In the genomic region with DNA sequence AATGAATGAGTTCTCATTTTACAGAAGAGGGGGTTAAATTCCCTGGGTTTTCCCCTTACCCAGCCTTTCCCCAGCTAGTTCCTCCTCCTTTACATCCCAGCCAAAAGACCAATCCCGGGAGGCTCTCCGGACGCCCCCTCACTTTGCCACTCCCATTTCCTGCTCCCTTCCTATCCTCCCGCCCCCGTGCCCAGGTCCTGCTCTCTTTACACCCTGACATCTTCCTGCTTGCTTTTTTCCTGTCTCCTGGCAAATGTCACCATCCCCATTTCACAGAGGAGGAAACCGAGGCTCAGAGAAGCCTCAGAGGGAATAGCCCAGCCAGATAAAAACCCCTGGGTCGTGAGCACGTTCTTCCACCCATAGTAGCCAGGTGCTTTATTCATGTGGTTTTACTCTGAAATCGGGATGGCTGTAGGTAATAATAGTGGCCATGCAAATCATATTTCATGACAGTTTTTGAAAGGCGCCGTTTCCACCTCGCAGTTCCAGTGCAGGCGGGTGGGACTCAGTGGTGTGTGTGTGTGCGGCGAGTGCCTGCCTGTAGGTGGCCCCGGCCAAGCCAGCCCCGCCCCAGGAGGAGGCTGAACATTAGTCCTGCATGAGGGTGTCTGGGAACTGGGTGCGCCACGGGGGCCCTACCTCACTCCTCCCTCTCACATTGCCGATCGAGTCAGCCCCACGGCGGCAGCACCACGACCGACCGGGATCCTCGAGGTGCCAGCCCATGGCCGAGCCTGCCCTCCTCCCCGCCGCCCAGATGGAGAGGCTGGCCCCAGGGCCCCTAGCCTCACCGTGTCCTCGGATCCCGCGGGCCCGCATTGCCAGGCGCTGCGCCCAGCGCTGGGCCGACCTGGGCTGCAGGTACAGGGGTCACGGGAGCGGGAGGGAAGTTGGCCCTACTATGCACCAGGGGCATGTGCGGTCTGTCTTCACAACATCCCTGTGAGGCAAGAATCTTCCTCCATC, we compare ENCODE assay signal across 9 cellular contexts. TPM values are rescaled to one million over a fixed set of nuclear protein-coding genes. Genes with fewer than 3 reads are reported as not detected.
DNase-seq lines count a peak whose midpoint lies in the region; ATAC-seq and TF ChIP-seq lines count a peak whose summit lies in the region.
"Had no signal": no experiment of that assay in that cellular context is flagged by ENCODE, and none has a peak within 500 bp of the region (broad histone marks: within the 10 kb centered on the region; RNA-seq: fewer than 3 reads in every experiment).

Gene ARHGAP40, plus strand, starts transcription at position 594 of the 969 bp plus-strand sequence.

- peak within 1 kb of the TSS; percentile 68 for H3K4me2 ChIP-seq in neural progenitor cell

- H3F3A ChIP-seq in neural progenitor cell (ENCODE audit: low read depth), result no peaks in the 10 kb centered on the region

- ATAC-seq in GM21390 (IDR thresholded peaks at IDR 0.05; ENCODE audit: unreplicated experiment), result no peak

- WGBS in ectodermal cell, 2 experiments, result 22 to 23% methylated on average over 42 of the region's 42 CpGs

- TF ChIP-seq CTCF in neural progenitor cell (IDR thresholded peaks at IDR 0.05), result peak; percentile 34

- peak within 1 kb of the TSS; percentile 87 for H2AFZ ChIP-seq in neural progenitor cell (replicated peaks)

- no peaks in the 10 kb centered on the region for H3K9me3 Mint-ChIP-seq in neural progenitor cell
- H3K9me3 Mint-ChIP-seq: activated B cell treated with CpG ODN at 0.5 μM for 24 hours had no signal

- H3K36me3 ChIP-seq in ectodermal cell (ENCODE audit: control insufficient read depth, insufficient read depth, low read length) (no peaks in the 10 kb centered on the region), neural progenitor cell (no peaks in the 10 kb centered on the region)

- peaks cover 7% of the 10 kb centered on the region for H3K27me3 Mint-ChIP-seq in neural progenitor cell (ENCODE audit: insufficient read depth, low read depth)

- H3K36me3 Mint-ChIP-seq in neural progenitor cell, result no peaks in the 10 kb centered on the region

- no peaks in the 10 kb centered on the region for H3K9me3 ChIP-seq in ectodermal cell (ENCODE audit: control insufficient read depth, low read length)
- H3K9me3 ChIP-seq in neural progenitor cell (ENCODE audit: low read depth), result no peaks in the 10 kb centered on the region

- DNase-seq in NCI-H1417 (lab: John Stamatoyannopoulos, UW) (peak in 2 of 3 experiments; percentile 11 to 31), NCI-H1417 treated with DMSO at 0.1 percent for 48 hours (lab: John Stamatoyannopoulos, UW) (no peak), NCI-H2171 (lab: John Stamatoyannopoulos, UW) (peak; percentile 11), neural progenitor cell (ENCODE audit: low spot score) (peak; percentile 51), OCI-M1 (lab: John Stamatoyannopoulos, UW) (no peak)
- no peak for DNase-seq in stimulated activated naive CD4-positive, alpha-beta T cell (lab: John Stamatoyannopoulos, UW)
- DNase-seq: activated B cell treated with CpG ODN at 0.5 μM for 24 hours had no signal

- H3K4me3 ChIP-seq in ectodermal cell (ENCODE audit: insufficient read depth, low read depth, low read length), result peak within 1 kb of the TSS; percentile 22
- H3K4me3 ChIP-seq in neural progenitor cell, result peak within 1 kb of the TSS; percentile 35

- H3K27me3 ChIP-seq in ectodermal cell (ENCODE audit: control insufficient read depth, insufficient read depth, low read length, poor library complexity, severe bottlenecking) (peaks cover 14% of the 10 kb centered on the region), neural progenitor cell (peaks cover 39% of the 10 kb centered on the region)

- H3K27ac ChIP-seq in ectodermal cell (ENCODE audit: insufficient read depth, low read depth, low read length, poor library complexity, severe bottlenecking) (no peak within 1 kb of the TSS), neural progenitor cell (no peak within 1 kb of the TSS)

- no peak within 1 kb of the TSS for H3K9ac ChIP-seq in neural progenitor cell

- H4K20me1 ChIP-seq in neural progenitor cell (ENCODE audit: low read depth), result no peaks in the 10 kb centered on the region

- H3K4me3 Mint-ChIP-seq in neural progenitor cell, result peak within 1 kb of the TSS; percentile 31
- H3K4me3 Mint-ChIP-seq: activated B cell treated with CpG ODN at 0.5 μM for 24 hours had no signal

- H3K4me1 ChIP-seq in ectodermal cell (ENCODE audit: control insufficient read depth, insufficient read depth, low read length) (peaks cover 11% of the 10 kb centered on the region), neural progenitor cell (peaks cover 5% of the 10 kb centered on the region)

- peaks cover 17% of the 10 kb centered on the region for H3K4me1 Mint-ChIP-seq in neural progenitor cell

- no peaks in the 10 kb centered on the region for H3K79me2 ChIP-seq in neural progenitor cell (ENCODE audit: low read depth)

- H3K27ac Mint-ChIP-seq in neural progenitor cell, result no peak within 1 kb of the TSS
- H3K27ac Mint-ChIP-seq: activated B cell treated with CpG ODN at 0.5 μM for 24 hours had no signal

RNA-seq across cellular contexts. Expression of gene ARHGAP40, which starts in this region (rescaled TPM):
- polyA plus RNA-seq in ectodermal cell (2013, experiment 1 of 4), result not detected
- not detected for polyA plus RNA-seq in ectodermal cell (2013, experiment 2 of 4)
- 0.59 TPM for polyA plus RNA-seq in ectodermal cell (2013, experiment 3 of 4)
- 0.08 TPM for polyA plus RNA-seq in ectodermal cell (2013, experiment 4 of 4)
- not detected in 2 replicates for total RNA-seq in neural progenitor cell (ENCODE audit: low replicate concordance)
- total RNA-seq: activated B cell treated with CpG ODN at 0.5 μM for 24 hours had no signal

Comparison
In these comparisons a context has a peak if more than half of its experiments do, and no peak if none do; other contexts are left out.
1. DNase-seq: peak in NCI-H1417 (2 of 3) and NCI-H2171 (single experiment); none in NCI-H1417 treated with DMSO at 0.1 percent for 48 hours (single experiment), stimulated activated naive CD4-positive, alpha-beta T cell (0 of 6) and OCI-M1 (single experiment).
2. Peak in DNase-seq, H3K4me3 ChIP-seq and H3K4me2 ChIP-seq in neural progenitor cell; RNA of the gene not detected or under 1 TPM.